ENCODE assay signal across 28 cellular contexts in the genomic region with DNA sequence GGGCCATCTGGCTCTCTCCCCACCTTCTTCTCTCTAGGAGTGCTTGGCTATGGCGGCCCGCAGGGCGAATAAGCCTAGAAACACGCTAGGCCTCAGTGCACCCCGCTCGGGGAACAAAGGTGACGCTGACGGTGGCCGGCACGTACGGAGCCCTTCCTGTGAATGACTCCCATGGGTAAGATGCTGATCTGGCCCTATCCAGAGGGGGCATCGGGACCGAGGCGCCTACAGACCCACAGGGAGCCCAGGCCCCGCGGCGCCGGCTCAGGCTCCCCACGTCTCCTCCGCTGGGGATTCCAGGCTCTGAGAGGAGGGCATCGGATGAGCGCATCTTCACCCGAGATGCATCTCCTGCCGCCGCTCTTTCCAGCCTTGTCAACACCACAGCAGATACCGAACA. TPM values are rescaled to one million over a fixed set of nuclear protein-coding genes. Genes with fewer than 3 reads are reported as not detected.
DNase-seq lines count a peak whose midpoint lies in the region; ATAC-seq, FAIRE-seq and TF ChIP-seq lines count a peak whose summit lies in the region.
"Had no signal": no experiment of that assay in that cellular context is flagged by ENCODE, and none has a peak within 500 bp of the region (broad histone marks: within the 10 kb centered on the region; RNA-seq: fewer than 3 reads in every experiment).

No MANE protein-coding gene starts in this region.

- no peaks in the 10 kb centered on the region for H3K27me3 Mint-ChIP-seq in natural killer cell treated with Interleukin-12 subunit alpha and Interleukin-12 subunit beta and Interleukin-15 and Interleukin-18, amount 100 ng/mL, for 72 hours
- no peaks in the 10 kb centered on the region for H3K27me3 Mint-ChIP-seq in natural killer cell (ENCODE audit: low read depth in 2 of 2)
- H3K27me3 Mint-ChIP-seq: CD4-positive, alpha-beta memory T cell; CD4-positive, CD25-positive, alpha-beta regulatory T cell; CD8-positive, alpha-beta memory T cell had no signal

- no peaks in the 10 kb centered on the region for H3F3A ChIP-seq in OCI-LY1 (ENCODE audit: insufficient read depth, low read length)

- WGBS in thymus: 98% methylated on average over 26 of the region's 26 CpGs
- WGBS in pancreas, 2 donors: 96 to 97% methylated on average over 24 to 26 of the region's 26 CpGs

- TF ChIP-seq CTCF in natural killer cell (IDR thresholded peaks at IDR 0.05) (no peak), OCI-LY1 (IDR thresholded peaks at IDR 0.05; ENCODE audit: low read length) (no peak), pancreas (IDR thresholded peaks at IDR 0.05) (no peak)

- no peaks in the 10 kb centered on the region for H4K20me1 ChIP-seq in OCI-LY1 (ENCODE audit: insufficient read depth, low read length)
- H4K20me1 ChIP-seq: BLaER1 had no signal

- H3K4me3 ChIP-seq in OCI-LY1 (ENCODE audit: low read depth, low read length, poor library complexity, severe bottlenecking) (no peak overlapping the region), thymus (ENCODE audit: low read length) (no peak overlapping the region), pancreas (no peak overlapping the region)
- H3K4me3 ChIP-seq: BLaER1, GM12878 had no signal

- H3K36me3 Mint-ChIP-seq in natural killer cell treated with Interleukin-12 subunit alpha and Interleukin-12 subunit beta and Interleukin-15 and Interleukin-18, amount 100 ng/mL, for 72 hours: peaks cover 5% of the 10 kb centered on the region
- peaks cover 6% of the 10 kb centered on the region for H3K36me3 Mint-ChIP-seq in natural killer cell

- no peak overlapping the region for H3K27ac Mint-ChIP-seq in natural killer cell treated with Interleukin-12 subunit alpha and Interleukin-12 subunit beta and Interleukin-15 and Interleukin-18, amount 100 ng/mL, for 72 hours
- H3K27ac Mint-ChIP-seq in natural killer cell: no peak overlapping the region
- H3K27ac Mint-ChIP-seq: CD8-positive, alpha-beta memory T cell had no signal

- no peaks in the 10 kb centered on the region for H3K9me3 Mint-ChIP-seq in natural killer cell treated with Interleukin-12 subunit alpha and Interleukin-12 subunit beta and Interleukin-15 and Interleukin-18, amount 100 ng/mL, for 72 hours
- no peaks in the 10 kb centered on the region for H3K9me3 Mint-ChIP-seq in natural killer cell
- H3K9me3 Mint-ChIP-seq: CD14-positive monocyte; CD4-positive, alpha-beta memory T cell; CD4-positive, CD25-positive, alpha-beta regulatory T cell; CD8-positive, alpha-beta memory T cell had no signal

- ATAC-seq in natural killer cell treated with Interleukin-12 subunit alpha and Interleukin-12 subunit beta and Interleukin-15 and Interleukin-18, amount 100 ng/mL, for 72 hours: peak in 1 of 2 donors; percentile 32
- no peak for ATAC-seq in natural killer cell
- ATAC-seq in esophagus mucosa: peak; percentile 29
- no peak for ATAC-seq in pancreas
- ATAC-seq: GM12878 had no signal

- no peak overlapping the region for H3K4me2 ChIP-seq in OCI-LY1 (ENCODE audit: low read length)
- H3K4me2 ChIP-seq: BLaER1 had no signal

- H3K36me3 ChIP-seq in OCI-LY1 (ENCODE audit: insufficient read depth, low read length) (peaks cover 20% of the 10 kb centered on the region; the same call in 1 of the 2 replicates), thymus (ENCODE audit: control insufficient read depth, insufficient read depth) (peaks cover 39% of the 10 kb centered on the region), pancreas (peaks cover 0 to 72% (median 5%) of the 10 kb centered on the region in 3 donors)

- peaks cover 0 to 4% of the 10 kb centered on the region in 2 donors for H3K4me1 Mint-ChIP-seq in natural killer cell treated with Interleukin-12 subunit alpha and Interleukin-12 subunit beta and Interleukin-15 and Interleukin-18, amount 100 ng/mL, for 72 hours (ENCODE audit: low read depth in 2 of 2)
- H3K4me1 Mint-ChIP-seq in natural killer cell: no peaks in the 10 kb centered on the region
- H3K4me1 Mint-ChIP-seq: CD14-positive monocyte; CD4-positive, CD25-positive, alpha-beta regulatory T cell; CD8-positive, alpha-beta memory T cell had no signal

- no peaks in the 10 kb centered on the region for H3K9me3 ChIP-seq in OCI-LY1 (ENCODE audit: low read length)
- no peaks in the 10 kb centered on the region for H3K9me3 ChIP-seq in thymus (ENCODE audit: control insufficient read depth)
- no peaks in the 10 kb centered on the region for H3K9me3 ChIP-seq in pancreas
- H3K9me3 ChIP-seq: BE2C, BLaER1 had no signal

- peak; percentile 49 for DNase-seq in natural killer cell treated with Interleukin-12 subunit alpha and Interleukin-12 subunit beta and Interleukin-15 and Interleukin-18, amount 100 ng/mL, for 72 hours (ENCODE audit: low spot score)
- DNase-seq in natural killer cell (no peak), pancreas (no peak)
- DNase-seq in activated naive CD4-positive, alpha-beta T cell (lab: John Stamatoyannopoulos, UW): no peak
- DNase-seq: 8988T; ACHN; BE2C; C1 segment of cervical spinal cord; CD4-positive, alpha-beta memory T cell; CD4-positive, CD25-positive, alpha-beta regulatory T cell; CD8-positive, alpha-beta memory T cell; COR-L47; DMS 273 treated with DMSO at 0.1 percent for 48 hours; DMS153; DMS53; DMS79; DND-41; EL; GDM1 had no signal

- H3K27me3 ChIP-seq in OCI-LY1 (ENCODE audit: insufficient read depth, low read length) (no peaks in the 10 kb centered on the region), thymus (ENCODE audit: control insufficient read depth, insufficient read depth) (no peaks in the 10 kb centered on the region), pancreas (no peaks in the 10 kb centered on the region)
- H3K27me3 ChIP-seq: BE2C, BLaER1 had no signal

- no peak overlapping the region for H2AFZ ChIP-seq in OCI-LY1 (ENCODE audit: low read length)

- no peak overlapping the region for H3K4me3 Mint-ChIP-seq in natural killer cell treated with Interleukin-12 subunit alpha and Interleukin-12 subunit beta and Interleukin-15 and Interleukin-18, amount 100 ng/mL, for 72 hours
- no peak overlapping the region for H3K4me3 Mint-ChIP-seq in natural killer cell
- H3K4me3 Mint-ChIP-seq: CD14-positive monocyte; CD4-positive, alpha-beta memory T cell; CD4-positive, CD25-positive, alpha-beta regulatory T cell; CD8-positive, alpha-beta memory T cell had no signal

- H3K27ac ChIP-seq in OCI-LY1 (ENCODE audit: low read depth, low read length, poor library complexity, severe bottlenecking) (peak overlapping the region; percentile 43), thymus (ENCODE audit: low read depth) (peak overlapping the region; percentile 11), pancreas (no peak overlapping the region)
- H3K27ac ChIP-seq: BLaER1 had no signal

- H3K9ac ChIP-seq in OCI-LY1 (ENCODE audit: low read length): no peak overlapping the region
- H3K9ac ChIP-seq: BLaER1 had no signal

- FAIRE-seq in pancreas (lab: Jason Lieb, UNC): no peak
- FAIRE-seq: A204.1, GM12878, GM12892, GM18507 had no signal

- H3K79me2 ChIP-seq in OCI-LY1 (ENCODE audit: insufficient read depth, low read length): no peaks in the 10 kb centered on the region

- intact Hi-C loops in natural killer cell (cut with micrococcal nuclease) (no loop called here), pancreas (cut with DNase I) (no loop called here)

- H3K4me1 ChIP-seq in OCI-LY1 (ENCODE audit: insufficient read depth, low read length, severe bottlenecking): peaks cover 9% of the 10 kb centered on the region
- H3K4me1 ChIP-seq in thymus (ENCODE audit: control insufficient read depth, insufficient read depth, low read length): no peaks in the 10 kb centered on the region
- H3K4me1 ChIP-seq in pancreas: no peaks in the 10 kb centered on the region

- H3K9me2 ChIP-seq in OCI-LY1 (ENCODE audit: low read depth, low read length): no peaks in the 10 kb centered on the region

RNA-seq across cellular contexts. Expression of gene TESMIN, which starts 31.4 kb away (rescaled TPM):
- 1 to 10 TPM in 1 of 2 donors, under 1 TPM in 1; 0.98 to 4.9 TPM for total RNA-seq in natural killer cell treated with Interleukin-12 subunit alpha and Interleukin-12 subunit beta and Interleukin-15 and Interleukin-18, amount 100 ng/mL, for 72 hours
- 1 to 10 TPM; 1.1 to 3.9 (median 1.1) TPM for total RNA-seq in natural killer cell
- 5.2 TPM for total RNA-seq in esophagus mucosa
- polyA plus RNA-seq in thymus: 4.6 TPM
- 1 to 10 TPM; 1.4 to 3.6 (median 1.8) TPM for total RNA-seq in pancreas
- polyA plus RNA-seq in pancreas: 1 to 10 TPM; 1.9 to 2.3 TPM

RNA-seq across cellular contexts. Expression of gene CPT1A, which starts 59.0 kb away (rescaled TPM):
- 10 to 100 TPM; 26.7 to 32.3 TPM for total RNA-seq in natural killer cell treated with Interleukin-12 subunit alpha and Interleukin-12 subunit beta and Interleukin-15 and Interleukin-18, amount 100 ng/mL, for 72 hours
- total RNA-seq in natural killer cell (100 to 1,000 TPM in 2 of 3 donors, 10 to 100 TPM in 1; 70.3 to 129 (median 100) TPM), esophagus mucosa (23.9 TPM), pancreas (10 to 100 TPM; 16.9 to 33.7 (median 22.7) TPM)
- polyA plus RNA-seq in thymus (19.0 TPM), pancreas (10 to 100 TPM in 1 of 2 donors, 1 to 10 TPM in 1; 9.5 to 15.6 TPM)

Comparison
In these comparisons a context has a peak if more than half of its experiments do, and no peak if none do; other contexts are left out.
1. H3K27ac ChIP-seq: peak in OCI-LY1 (single experiment) and thymus (single experiment); none in pancreas (0 of 4).